8 cellular contexts compared by ENCODE assay signal in the genomic region with DNA sequence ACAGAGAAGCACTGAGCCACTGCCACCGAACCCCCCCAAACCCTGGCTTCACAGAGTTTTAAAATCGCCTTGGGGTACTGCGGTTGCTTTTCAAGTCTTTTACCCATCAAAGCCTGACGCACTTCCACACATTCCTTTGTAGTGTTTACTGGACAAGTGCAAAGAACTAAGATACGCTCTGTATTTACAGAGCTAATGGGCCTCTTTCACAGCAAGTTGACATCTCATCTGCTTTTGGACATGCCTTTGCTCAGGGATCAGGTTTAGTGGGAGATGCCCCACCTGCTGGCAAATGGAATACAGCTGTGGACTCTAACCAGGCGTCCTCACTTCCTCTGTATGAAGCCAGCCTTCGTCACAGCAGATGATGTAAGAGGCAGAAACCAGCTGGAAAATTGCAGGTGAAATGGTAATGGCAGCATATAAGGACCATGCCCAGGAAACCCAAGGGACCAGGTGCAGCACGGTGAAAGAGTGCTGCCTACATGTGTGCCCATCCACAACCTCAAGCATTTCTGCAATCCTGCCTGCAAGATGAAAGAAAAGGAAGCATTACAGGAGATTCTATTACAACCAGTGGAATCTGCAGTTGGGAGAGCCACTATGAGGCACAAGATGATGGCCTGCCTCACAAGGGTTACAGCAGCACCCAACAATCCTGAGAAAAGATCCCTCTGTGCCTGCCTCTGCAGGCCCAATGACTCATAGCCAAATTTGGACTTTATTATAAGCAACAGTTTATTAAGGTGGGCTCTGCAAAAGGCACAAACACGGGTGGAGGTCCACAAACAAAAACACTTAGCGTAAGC. TPM values are rescaled to one million over a fixed set of nuclear protein-coding genes. Genes with fewer than 3 reads are reported as not detected.
A peak's percentile ranks its signal among the peaks of the same experiment; 100 is the strongest.
DNase-seq lines count a peak whose midpoint lies in the region; ATAC-seq and TF ChIP-seq lines count a peak whose summit lies in the region.

No MANE protein-coding gene starts in this region.

- no peak for TF ChIP-seq EP300 in esophagus muscularis mucosa (IDR thresholded peaks at IDR 0.05)

- H3K36me3 ChIP-seq in SJSA1 (peaks cover 23% of the 10 kb centered on the region), esophagus muscularis mucosa (no peaks in the 10 kb centered on the region)

- no peaks in the 10 kb centered on the region for H3K27me3 ChIP-seq in SJSA1 (replicated peaks)
- H3K27me3 ChIP-seq in esophagus muscularis mucosa: no peaks in the 10 kb centered on the region

- H3K9me3 ChIP-seq in SJSA1 (replicated peaks) (no peaks in the 10 kb centered on the region), esophagus muscularis mucosa (no peaks in the 10 kb centered on the region)

- TF ChIP-seq CTCF in esophagus muscularis mucosa (IDR thresholded peaks at IDR 0.05): no peak

- peak; percentile 45 for ATAC-seq in sciatic nerve
- no peak for ATAC-seq in HG02642 (IDR thresholded peaks at IDR 0.05; ENCODE audit: poor library complexity, unreplicated experiment)

- TF ChIP-seq POLR2A in esophagus muscularis mucosa (IDR thresholded peaks at IDR 0.05; ENCODE audit: low read depth): no peak

- H3K27ac ChIP-seq in SJSA1 (peak overlapping the region; percentile 15; the same call in 1 of the 2 replicates), esophagus muscularis mucosa (replicated peaks in 1 of 4) (peak overlapping the region; percentile 55 to 77 (median 67))

- intact Hi-C loops in esophagus muscularis mucosa (cut with DNase I) (no loop called here), sciatic nerve (cut with DNase I) (no loop called here)

- peak; percentile 20 for DNase-seq in activated CD4-positive, alpha-beta T cell treated with anti-CD3 and anti-CD28 coated beads for 4 hours
- DNase-seq in activated CD4-positive, alpha-beta T cell treated with anti-CD3 and anti-CD28 coated beads for 48 hours: no peak
- DNase-seq in SJSA1 (ENCODE audit: low read depth in 1 of 2, low spot score in 2 of 2) (no peak), esophagus muscularis mucosa (ENCODE audit: extremely low spot score) (no peak), sciatic nerve (ENCODE audit: low spot score) (no peak), CD1c-positive myeloid dendritic cell (ENCODE audit: extremely low spot score) (no peak)
- no peak for DNase-seq in stimulated activated CD4-positive, alpha-beta T cell treated with anti-CD3 and anti-CD28 coated beads, Interleukin-2, amount 100 ng/mL, for 24 hours

- H3K4me1 ChIP-seq in SJSA1 (replicated peaks) (peaks cover 61% of the 10 kb centered on the region), esophagus muscularis mucosa (peaks cover 97 to 100% (median 100%) of the 10 kb centered on the region in 4 donors)

- WGBS in esophagus muscularis mucosa: 37% methylated on average over 10 of the region's 10 CpGs

- H3K4me3 ChIP-seq in SJSA1: no peak overlapping the region
- peak overlapping the region in 2 of 4 donors; percentile 2 to 6 for H3K4me3 ChIP-seq in esophagus muscularis mucosa

RNA-seq across cellular contexts. Expression of gene BRD4, which starts 34.7 kb away (rescaled TPM):
- total RNA-seq in SJSA1 (2014; rRNA removed; shearing (Covaris generic)): 14.5 and 15.8 TPM in 2 replicates
- total RNA-seq in esophagus muscularis mucosa (10 to 100 TPM; 34.1 to 48.1 (median 37.5) TPM), sciatic nerve (110 TPM)

Comparison
In these comparisons a context has a peak if more than half of its experiments do, and no peak if none do; other contexts are left out.
1. DNase-seq: peak in activated CD4-positive, alpha-beta T cell treated with anti-CD3 and anti-CD28 coated beads for 4 hours (2 of 2); none in activated CD4-positive, alpha-beta T cell treated with anti-CD3 and anti-CD28 coated beads for 48 hours (single experiment), SJSA1 (0 of 2), esophagus muscularis mucosa (single experiment), sciatic nerve (single experiment), stimulated activated CD4-positive, alpha-beta T cell treated with anti-CD3 and anti-CD28 coated beads, Interleukin-2, amount 100 ng/mL, for 24 hours (0 of 2) and CD1c-positive myeloid dendritic cell (single experiment).